Comparison of ENCODE assay signal across 8 cellular contexts in genomic region chr7:107168233-107169119, GRCh38. TPM values are rescaled to one million over a fixed set of nuclear protein-coding genes. Genes with fewer than 3 reads are reported as not detected.
A peak's percentile ranks its signal among the peaks of the same experiment; 100 is the strongest.
DNase-seq lines count a peak whose midpoint lies in the region; ATAC-seq, FAIRE-seq and TF ChIP-seq lines count a peak whose summit lies in the region.

A gene with protein sequence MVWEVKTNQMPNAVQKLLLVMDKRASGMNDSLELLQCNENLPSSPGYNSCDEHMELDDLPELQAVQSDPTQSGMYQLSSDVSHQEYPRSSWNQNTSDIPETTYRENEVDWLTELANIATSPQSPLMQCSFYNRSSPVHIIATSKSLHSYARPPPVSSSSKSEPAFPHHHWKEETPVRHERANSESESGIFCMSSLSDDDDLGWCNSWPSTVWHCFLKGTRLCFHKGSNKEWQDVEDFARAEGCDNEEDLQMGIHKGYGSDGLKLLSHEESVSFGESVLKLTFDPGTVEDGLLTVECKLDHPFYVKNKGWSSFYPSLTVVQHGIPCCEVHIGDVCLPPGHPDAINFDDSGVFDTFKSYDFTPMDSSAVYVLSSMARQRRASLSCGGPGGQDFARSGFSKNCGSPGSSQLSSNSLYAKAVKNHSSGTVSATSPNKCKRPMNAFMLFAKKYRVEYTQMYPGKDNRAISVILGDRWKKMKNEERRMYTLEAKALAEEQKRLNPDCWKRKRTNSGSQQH (plus strand): TSS chr7:107169003. CDS start chr7:107179894, 10,891 bp downstream.

- DNase-seq in AML-193 (lab: John Stamatoyannopoulos, UW) (peak; percentile 98 to 99), GM19238 (ENCODE audit: insufficient read length, low spot score) (peak; percentile 82), NCI-H524 (lab: John Stamatoyannopoulos, UW) (peak; percentile 99 to 100), choroid plexus epithelial cell (ENCODE audit: low read depth) (peak; percentile 100), kidney (peak; percentile 100)
- peak; percentile 98 for DNase-seq in activated CD4-positive, alpha-beta T cell treated with anti-CD3 and anti-CD28 coated beads for 36 hours
- DNase-seq in stimulated activated CD4-positive, alpha-beta T cell treated with anti-CD3 and anti-CD28 coated beads, Interleukin-15, amount 100 ng/mL, for 24 hours, result peak; percentile 98

- no peaks in the 10 kb centered on the region for H3K9me3 ChIP-seq in kidney (ENCODE audit: control insufficient read depth in 1 of 2, low read length in 2 of 2)

- peaks cover 32% of the 10 kb centered on the region for H3K4me1 Mint-ChIP-seq in activated CD4-positive, alpha-beta T cell treated with anti-CD3 and anti-CD28 coated beads for 36 hours

- no peaks in the 10 kb centered on the region for H3K9me3 Mint-ChIP-seq in activated CD4-positive, alpha-beta T cell treated with anti-CD3 and anti-CD28 coated beads for 36 hours (ENCODE audit: low read depth)

- peaks cover 8% of the 10 kb centered on the region for H3K36me3 Mint-ChIP-seq in activated CD4-positive, alpha-beta T cell treated with anti-CD3 and anti-CD28 coated beads for 36 hours (ENCODE audit: low read depth)

- peak within 1 kb of the TSS; percentile 100 for H3K27ac Mint-ChIP-seq in activated CD4-positive, alpha-beta T cell treated with anti-CD3 and anti-CD28 coated beads for 36 hours

- TF ChIP-seq CTCF in choroid plexus epithelial cell (conservative IDR thresholded peaks at IDR 0.05; ENCODE audit: low read depth, low read length) (no peak), kidney (IDR thresholded peaks at IDR 0.05; ENCODE audit: borderline replicate concordance, extremely low read depth, insufficient read depth) (no peak)

- H3K4me1 ChIP-seq in kidney (ENCODE audit: control insufficient read depth in 1 of 2, insufficient read depth in 1 of 2, low read depth in 1 of 2, low read length in 2 of 2), result peaks cover 0 to 3% of the 10 kb centered on the region in 2 donors

- ATAC-seq in HG03442 (IDR thresholded peaks at IDR 0.05; ENCODE audit: unreplicated experiment), result peak; percentile 82
- peak; percentile 82 for ATAC-seq in activated CD4-positive, alpha-beta T cell treated with anti-CD3 and anti-CD28 coated beads for 36 hours

- H3K36me3 ChIP-seq in kidney (ENCODE audit: control insufficient read depth in 1 of 2, insufficient read depth in 2 of 2, low read length in 2 of 2), result no peaks in the 10 kb centered on the region

- POLR2A ChIA-PET in activated CD4-positive, alpha-beta T cell treated with anti-CD3 and anti-CD28 coated beads for 36 hours (lab: Charles Lee), result interaction anchor here (0.6 to 2.5 kb wide), 12 partner anchors 12 to 886 kb away, joined by 3 to 23 read pairs (median 4); partner anchors contain the start of genes CBLL1 and NAMPT

- peak within 1 kb of the TSS; percentile 67 to 83 for H3K9ac ChIP-seq in kidney (ENCODE audit: low read length in 2 of 2)

- H3K4me3 ChIP-seq in choroid plexus epithelial cell (ENCODE audit: low read depth, low read length), result peak within 1 kb of the TSS; percentile 92
- peak within 1 kb of the TSS; percentile 83 to 91 for H3K4me3 ChIP-seq in kidney (ENCODE audit: low read length in 2 of 2)

- intact Hi-C loops in activated CD4-positive, alpha-beta T cell treated with anti-CD3 and anti-CD28 coated beads for 36 hours (cut with DNase I, micrococcal nuclease), result loop anchor here (1.0 to 5.0 kb wide), 19 partner anchors 301 to 1399 kb away; partner anchors contain the start of genes CCDC71L (in 2 of the 2), PIK3CG (in 2 of the 2), SLC26A4 (in 2 of the 2) and SYPL1 (in 2 of the 2)
- intact Hi-C loops in kidney (cut with DNase I), result no loop called here

- peak within 1 kb of the TSS; percentile 91 for H3K4me3 Mint-ChIP-seq in activated CD4-positive, alpha-beta T cell treated with anti-CD3 and anti-CD28 coated beads for 36 hours

- peak within 1 kb of the TSS; percentile 96 to 99 for H3K27ac ChIP-seq in kidney (ENCODE audit: low read depth in 2 of 2, low read length in 2 of 2)

- FAIRE-seq in kidney (lab: Jason Lieb, UNC), result peak; percentile 99

- CTCF ChIA-PET in activated CD4-positive, alpha-beta T cell treated with anti-CD3 and anti-CD28 coated beads for 36 hours (lab: Charles Lee), result interaction anchor here (0.6 to 6.0 kb wide), 11 partner anchors 11 to 721 kb away, joined by 3 to 41 read pairs (median 4); no protein-coding TSS in a partner anchor

- no peaks in the 10 kb centered on the region for H3K27me3 Mint-ChIP-seq in activated CD4-positive, alpha-beta T cell treated with anti-CD3 and anti-CD28 coated beads for 36 hours

RNA-seq across cellular contexts. Expression of the gene that starts here (rescaled TPM):
- total RNA-seq in activated CD4-positive, alpha-beta T cell treated with anti-CD3 and anti-CD28 coated beads for 36 hours, result 10 to 100 TPM; 17.8 to 25.4 TPM
- 64.4 TPM for total RNA-seq in kidney
- polyA plus RNA-seq in kidney (ENCODE audit: insufficient read depth, low read depth, low replicate concordance), result 29.3 TPM

Comparison
In these comparisons a context has a peak if more than half of its experiments do, and no peak if none do; other contexts are left out.
1. Peak in every context shown above with its lines: DNase-seq, ATAC-seq, H3K4me3 ChIP-seq and H3K27ac ChIP-seq.